Comparison of ENCODE assay signal across 9 cellular contexts in genomic region chr11:128772814-128773213, GRCh38.
DNase-seq lines count a peak whose midpoint lies in the region; ATAC-seq lines count a peak whose summit lies in the region.
"Had no signal": no experiment of that assay in that cellular context is flagged by ENCODE, and none has a peak within 500 bp of the region (broad histone marks: within the 10 kb centered on the region; RNA-seq: fewer than 3 reads in every experiment).

No MANE protein-coding gene starts in this region.

- H3K27me3 ChIP-seq in BLaER1 treated with 17β-estradiol and CSF1 and Interleukin-3, amounts not matched to agents 10 nM and 100 nM: no peaks in the 10 kb centered on the region
- H3K27me3 ChIP-seq: tibial nerve had no signal

- ATAC-seq in natural killer cell treated with Interleukin-12 subunit alpha and Interleukin-12 subunit beta and Interleukin-15 and Interleukin-18, amount 100 ng/mL, for 72 hours: peak; percentile 36 to 60
- no peak for ATAC-seq in GM18861 (IDR thresholded peaks at IDR 0.05; ENCODE audit: unreplicated experiment)

- peaks cover 98 to 100% (median 100%) of the 10 kb centered on the region in 11 experiments for H3K36me3 ChIP-seq in BLaER1 treated with 17β-estradiol and CSF1 and Interleukin-3, amounts not matched to agents 10 nM and 100 nM

- peaks cover 41 to 46% of the 10 kb centered on the region in 2 donors for H3K4me1 Mint-ChIP-seq in natural killer cell treated with Interleukin-12 subunit alpha and Interleukin-12 subunit beta and Interleukin-15 and Interleukin-18, amount 100 ng/mL, for 72 hours (ENCODE audit: low read depth in 2 of 2)

- H3K27ac ChIP-seq in BLaER1 treated with 17β-estradiol and CSF1 and Interleukin-3, amounts not matched to agents 10 nM and 100 nM: peak overlapping the region in 8 of 11 experiments; percentile 0 to 47 (median 38); a peak in 12 of 22 replicates
- H3K27ac ChIP-seq: tibial nerve had no signal

- H3K36me3 Mint-ChIP-seq in natural killer cell treated with Interleukin-12 subunit alpha and Interleukin-12 subunit beta and Interleukin-15 and Interleukin-18, amount 100 ng/mL, for 72 hours: peaks cover 36% of the 10 kb centered on the region

- H3K27ac Mint-ChIP-seq in natural killer cell treated with Interleukin-12 subunit alpha and Interleukin-12 subunit beta and Interleukin-15 and Interleukin-18, amount 100 ng/mL, for 72 hours: peak overlapping the region; percentile 81 to 87

- H3K4me1 ChIP-seq in BLaER1 treated with 17β-estradiol and CSF1 and Interleukin-3, amounts not matched to agents 10 nM and 100 nM: peaks cover 14 to 67% (median 50%) of the 10 kb centered on the region in 10 experiments

- peak overlapping the region; percentile 80 for H3K4me3 Mint-ChIP-seq in natural killer cell treated with Interleukin-12 subunit alpha and Interleukin-12 subunit beta and Interleukin-15 and Interleukin-18, amount 100 ng/mL, for 72 hours

- no peaks in the 10 kb centered on the region for H3K9me3 ChIP-seq in BLaER1 treated with 17β-estradiol and CSF1 and Interleukin-3, amounts not matched to agents 10 nM and 100 nM (replicated peaks in 1 of 11)
- H3K9me3 ChIP-seq: tibial nerve had no signal

- H4K20me1 ChIP-seq in BLaER1 treated with 17β-estradiol and CSF1 and Interleukin-3, amounts not matched to agents 10 nM and 100 nM: peaks cover 100% of the 10 kb centered on the region in 11 experiments

- peak overlapping the region; percentile 23 to 74 (median 62); a peak in 20 of 22 replicates for H3K4me2 ChIP-seq in BLaER1 treated with 17β-estradiol and CSF1 and Interleukin-3, amounts not matched to agents 10 nM and 100 nM

- 0 out of 22 replicates have a peak overlapping the region, but pooled peaks of 2 of the 11 experiments have one; percentile 16 to 18 for H3K9ac ChIP-seq in BLaER1 treated with 17β-estradiol and CSF1 and Interleukin-3, amounts not matched to agents 10 nM and 100 nM

- no peaks in the 10 kb centered on the region for H3K27me3 Mint-ChIP-seq in natural killer cell treated with Interleukin-12 subunit alpha and Interleukin-12 subunit beta and Interleukin-15 and Interleukin-18, amount 100 ng/mL, for 72 hours

- H3K4me3 ChIP-seq in BLaER1 treated with 17β-estradiol and CSF1 and Interleukin-3, amounts not matched to agents 10 nM and 100 nM: no peak overlapping the region
- H3K4me3 ChIP-seq: tibial nerve had no signal

- in situ Hi-C loops in KBM-7 (cut with MboI; ENCODE audit: low pct_unique_long_range_greater_than_20kb, low sequenced_read_pairs): no loop called here

- no peaks in the 10 kb centered on the region for H3K9me3 Mint-ChIP-seq in natural killer cell treated with Interleukin-12 subunit alpha and Interleukin-12 subunit beta and Interleukin-15 and Interleukin-18, amount 100 ng/mL, for 72 hours

- DNase-seq in NCI-H510A treated with DMSO at 0.1 percent for 48 hours (lab: John Stamatoyannopoulos, UW) (peak; percentile 96), iPS-NIHi11 (ENCODE audit: low spot score) (no peak), midbrain (lab: John Stamatoyannopoulos, UW) (no peak), KBM-7 (no peak)
- DNase-seq in activated naive CD4-positive, alpha-beta T cell treated with Interleukin-2 at 50 U/mL for 16 hours: peak; percentile 49
- DNase-seq in natural killer cell treated with Interleukin-12 subunit alpha and Interleukin-12 subunit beta and Interleukin-15 and Interleukin-18, amount 100 ng/mL, for 72 hours (ENCODE audit: low spot score): peak; percentile 75

Comparison
In these comparisons a context has a peak if more than half of its experiments do, and no peak if none do; other contexts are left out.
1. DNase-seq: peak in NCI-H510A treated with DMSO at 0.1 percent for 48 hours (single experiment), activated naive CD4-positive, alpha-beta T cell treated with Interleukin-2 at 50 U/mL for 16 hours (single experiment) and natural killer cell treated with Interleukin-12 subunit alpha and Interleukin-12 subunit beta and Interleukin-15 and Interleukin-18, amount 100 ng/mL, for 72 hours (single experiment); none in iPS-NIHi11 (single experiment), midbrain (single experiment) and KBM-7 (single experiment).